In the genomic region with DNA sequence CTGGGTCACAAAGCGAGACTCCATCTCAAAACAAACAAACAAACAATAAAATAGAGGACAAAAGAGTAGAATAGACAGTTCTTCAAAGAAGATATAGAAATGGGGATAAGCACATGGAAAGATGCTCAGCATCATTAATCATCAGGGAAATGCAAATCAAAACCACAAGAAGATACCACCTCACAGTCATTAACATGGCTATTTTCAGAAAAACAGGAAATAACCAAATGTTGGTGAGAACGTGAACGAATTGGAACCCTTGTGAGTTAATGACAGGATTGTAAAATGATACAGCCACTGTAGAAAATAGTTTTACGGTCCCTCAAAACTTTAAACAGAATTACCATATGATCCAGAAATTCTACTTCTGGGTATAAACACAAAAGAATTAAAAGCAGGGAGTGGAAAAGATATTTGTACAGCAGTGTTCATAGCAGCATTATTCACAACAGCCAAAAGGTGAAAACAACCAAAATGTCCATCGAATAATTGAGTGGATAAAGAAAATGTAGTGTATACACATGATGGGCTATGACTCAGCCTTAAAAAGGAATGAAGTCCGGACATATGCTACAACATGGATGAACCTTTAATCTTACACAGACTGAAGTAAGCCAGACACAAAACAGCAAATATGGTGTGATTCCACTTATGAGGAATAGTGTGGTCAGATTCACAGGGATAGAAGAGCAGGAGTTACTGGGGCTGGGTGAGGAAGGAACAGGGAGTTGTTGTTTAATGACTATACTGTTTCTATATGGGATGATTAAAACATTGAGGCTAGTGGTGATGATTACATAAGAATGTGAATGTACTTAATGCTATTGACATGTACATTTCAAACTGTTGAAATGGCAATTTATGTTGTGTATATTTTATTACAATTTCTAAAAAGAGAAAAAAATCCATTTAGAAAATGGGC, we compare ENCODE assay signal across 19 cellular contexts. TPM values are rescaled to one million over a fixed set of nuclear protein-coding genes. Genes with fewer than 3 reads are reported as not detected.
DNase-seq lines count a peak whose midpoint lies in the region; ATAC-seq and TF ChIP-seq lines count a peak whose summit lies in the region.
"Had no signal": no experiment of that assay in that cellular context is flagged by ENCODE, and none has a peak within 500 bp of the region (broad histone marks: within the 10 kb centered on the region; RNA-seq: fewer than 3 reads in every experiment).

No MANE protein-coding gene starts in this region.

- no peak overlapping the region for H4K91ac ChIP-seq in H9 (ENCODE audit: insufficient read length, low read depth, low read length)

- no peak overlapping the region for H3K14ac ChIP-seq in H9 (ENCODE audit: insufficient read depth, low read length)

- TF ChIP-seq CTCF in H9 (conservative IDR thresholded peaks at IDR 0.05): no peak
- no peak for TF ChIP-seq CTCF in dorsolateral prefrontal cortex (IDR thresholded peaks at IDR 0.05 in 54 of 56, conservative IDR thresholded peaks at IDR 0.05 in 2 of 56; ENCODE audit: low read depth in 1 of 56, partially characterized antibody in 56 of 56)

- H3K27ac ChIP-seq in H9 (ENCODE audit: insufficient read length, low read depth, low read length): no peak overlapping the region
- H3K27ac ChIP-seq in iPS-20b (ENCODE audit: low read length): no peak overlapping the region
- no peak overlapping the region for H3K27ac ChIP-seq in dorsolateral prefrontal cortex
- H3K27ac ChIP-seq: HL-60, Peyer's patch had no signal

- no peak overlapping the region for H4K8ac ChIP-seq in H9 (replicated peaks; ENCODE audit: insufficient read length, low read depth, low read length)

- peak overlapping the region in 1 of 2 experiments; percentile 93; a peak in 3 of 5 replicates for H3K4me3 Mint-ChIP-seq in H9

- no peak overlapping the region for H3K4ac ChIP-seq in H9 (ENCODE audit: low read depth, low read length)

- H3K18ac ChIP-seq in H9 (ENCODE audit: insufficient read length, low read depth, low read length): no peak overlapping the region

- H3K4me3 ChIP-seq in iPS-20b (ENCODE audit: low read length): peak overlapping the region; percentile 25
- no peak overlapping the region for H3K4me3 ChIP-seq in dorsolateral prefrontal cortex
- H3K4me3 ChIP-seq: Peyer's patch had no signal

- H3K27ac Mint-ChIP-seq in H9: no peak overlapping the region

- H2AFZ ChIP-seq in H9 (ENCODE audit: low read length): no peak overlapping the region

- H3K27me3 Mint-ChIP-seq in H9 (ENCODE audit: low read depth): peaks cover 57% of the 10 kb centered on the region

- no peak overlapping the region for H2BK5ac ChIP-seq in H9 (ENCODE audit: insufficient read length, low read length)

- H4K20me1 ChIP-seq in H9 (ENCODE audit: control insufficient read depth, insufficient read depth, insufficient read length): no peaks in the 10 kb centered on the region

- H3K79me2 ChIP-seq in H9 (ENCODE audit: insufficient read depth, low read length): no peaks in the 10 kb centered on the region

- no peak overlapping the region for H3T11ph ChIP-seq in H9 (ENCODE audit: low read length)

- intact Hi-C loops in dorsolateral prefrontal cortex (cut with DNase I): no loop called here

- H3K79me1 ChIP-seq in H9 (ENCODE audit: insufficient read depth, low read depth, low read length, poor library complexity, severe bottlenecking): no peaks in the 10 kb centered on the region

- no peak overlapping the region for H3K56ac ChIP-seq in H9 (ENCODE audit: insufficient read length, low read depth, low read length)

- H3K23ac ChIP-seq in H9 (ENCODE audit: insufficient read length, low read depth, low read length): no peak overlapping the region

- H3K4me2 ChIP-seq in H9 (ENCODE audit: insufficient read depth, insufficient read length, low read length): peak overlapping the region; percentile 89

- H2BK20ac ChIP-seq in H9 (ENCODE audit: low read depth, low read length, poor library complexity, severe bottlenecking): no peak overlapping the region

- no peak overlapping the region for H2AK5ac ChIP-seq in H9 (ENCODE audit: insufficient read length, low read length)

- no peaks in the 10 kb centered on the region; a peak in 1 of 5 replicates for H3K9me3 Mint-ChIP-seq in H9

- no peaks in the 10 kb centered on the region; a peak in 1 of 7 replicates for H3K36me3 Mint-ChIP-seq in H9 (ENCODE audit: insufficient read depth in 1 of 3, low read depth in 3 of 3)
- H3K36me3 Mint-ChIP-seq: CD8-positive, alpha-beta memory T cell had no signal

- H2BK15ac ChIP-seq in H9 (ENCODE audit: low read depth, low read length): no peak overlapping the region

- H3K23me2 ChIP-seq in H9 (ENCODE audit: insufficient read length, low read depth, low read length, poor library complexity, severe bottlenecking): peaks cover 21% of the 10 kb centered on the region

- no peaks in the 10 kb centered on the region for H3K9me3 ChIP-seq in H9 (ENCODE audit: control insufficient read depth, low read depth, low read length)
- H3K9me3 ChIP-seq in iPS-20b (ENCODE audit: insufficient read depth, low read depth, low read length): no peaks in the 10 kb centered on the region

- H2BK12ac ChIP-seq in H9 (ENCODE audit: insufficient read length, low read depth, low read length): no peak overlapping the region

- H3K36me3 ChIP-seq in iPS-20b (ENCODE audit: insufficient read depth, low read depth, low read length): no peaks in the 10 kb centered on the region
- H3K36me3 ChIP-seq: Peyer's patch had no signal

- H4K5ac ChIP-seq in H9 (ENCODE audit: insufficient read length, low read depth, low read length): no peak overlapping the region

- no peak overlapping the region for H3K9ac ChIP-seq in H9 (ENCODE audit: extremely low read depth, insufficient read length, low read length)
- H3K9ac ChIP-seq in iPS-20b (ENCODE audit: low read depth, low read length): no peak overlapping the region

- H3K27me3 ChIP-seq in H9 (ENCODE audit: insufficient read depth, low read length): peaks cover 10% of the 10 kb centered on the region
- peaks cover 55% of the 10 kb centered on the region for H3K27me3 ChIP-seq in iPS-20b (ENCODE audit: insufficient read depth, low read length)
- H3K27me3 ChIP-seq in dorsolateral prefrontal cortex: peaks cover 0 to 80% (median 58%) of the 10 kb centered on the region in 45 donors

- DNase-seq in NOMO-1 treated with DMSO at 0.1 percent for 48 hours (lab: John Stamatoyannopoulos, UW; ENCODE audit: unreplicated experiment) (peak; percentile 23), NOMO-1 treated with dmso at 0.1 percent for 144 hours (lab: John Stamatoyannopoulos, UW; ENCODE audit: unreplicated experiment) (no peak), H9 (no peak), RPMI7951 (ENCODE audit: low read depth) (peak; percentile 29), dorsolateral prefrontal cortex (no peak)
- DNase-seq: CD8-positive, alpha-beta memory T cell; central memory CD4-positive, alpha-beta T cell; effector memory CD8-positive, alpha-beta T cell; left colon; Peyer's patch; stimulated activated CD4-positive, alpha-beta T cell treated with anti-CD3 and anti-CD28 coated beads, Interleukin-4, amount 100 ng/mL, for 1 hour; T-helper 1 cell had no signal

- no CpG with 5 or more reads among the region's 6 CpGs for WGBS in H9 (ENCODE audit: extremely low coverage, insufficient read length, low lambda C conversion rate)

- ATAC-seq in HG02973 (IDR thresholded peaks at IDR 0.05; ENCODE audit: unreplicated experiment) (no peak), HG02852 (IDR thresholded peaks at IDR 0.05; ENCODE audit: unreplicated experiment) (no peak)
- ATAC-seq: effector memory CD8-positive, alpha-beta T cell; left colon had no signal

- no peak overlapping the region for H2BK120ac ChIP-seq in H9 (ENCODE audit: low read depth, low read length, poor library complexity, severe bottlenecking)

- H3K4me1 Mint-ChIP-seq in H9: peaks cover 33 to 36% of the 10 kb centered on the region in 2 experiments

- H3K4me1 ChIP-seq in H9 (ENCODE audit: insufficient read depth, low read length) (peaks cover 3% of the 10 kb centered on the region; the same call in 1 of the 2 replicates), iPS-20b (ENCODE audit: insufficient read depth, low read length) (no peaks in the 10 kb centered on the region)

RNA-seq across cellular contexts. Expression of gene OR2V2, which starts 19.7 kb away (rescaled TPM):
- total RNA-seq in H9 (2021) (not detected in 2 replicates), dorsolateral prefrontal cortex (under 1 TPM in 1 of 120 experiments, not detected in 119; 0.09 TPM)
- total RNA-seq in RPMI7951 (2014; rRNA removed; shearing (Covaris generic)): not detected in 2 replicates
- total RNA-seq: A172; CD8-positive, alpha-beta memory T cell; left colon; mucosa of gallbladder; osteocyte; Peyer's patch had no signal

RNA-seq across cellular contexts. Expression of gene OR2V1, which starts 36.1 kb away (rescaled TPM):
- total RNA-seq in H9 (2021): not detected in 2 replicates
- total RNA-seq in RPMI7951 (2014; rRNA removed; shearing (Covaris generic)): not detected in 2 replicates
- total RNA-seq in dorsolateral prefrontal cortex: not detected
- total RNA-seq: A172; CD8-positive, alpha-beta memory T cell; left colon; mucosa of gallbladder; osteocyte; Peyer's patch had no signal

RNA-seq across cellular contexts. Expression of gene TRIM7, which starts 37.9 kb away (rescaled TPM):
- total RNA-seq in H9 (2021) (not detected in 2 replicates), dorsolateral prefrontal cortex (1 to 10 TPM; 1.6 to 8.4 (median 4.0) TPM)
- total RNA-seq in RPMI7951 (2014; rRNA removed; shearing (Covaris generic)): 16.1 and 20.6 TPM in 2 replicates

RNA-seq across cellular contexts. Expression of gene TRIM41, which starts 56.0 kb away (rescaled TPM):
- total RNA-seq in H9 (2021): 33.5 and 34.2 TPM in 2 replicates
- total RNA-seq in RPMI7951 (2014; rRNA removed; shearing (Covaris generic)): 4.9 and 5.9 TPM in 2 replicates
- total RNA-seq in dorsolateral prefrontal cortex: 100 to 1,000 TPM in 1 of 120 experiments, 10 to 100 TPM in 119; 33.1 to 102 (median 48.0) TPM

Comparison
In these comparisons a context has a peak if more than half of its experiments do, and no peak if none do; other contexts are left out.
1. DNase-seq: peak in NOMO-1 treated with DMSO at 0.1 percent for 48 hours (single experiment) and RPMI7951 (single experiment); none in NOMO-1 treated with dmso at 0.1 percent for 144 hours (single experiment), H9 (single experiment) and dorsolateral prefrontal cortex (0 of 10).